In genomic region chr12:117134059-117134458, GRCh38 we compare ENCODE assay signal across 9 cellular contexts. TPM values are rescaled to one million over a fixed set of nuclear protein-coding genes. Genes with fewer than 3 reads are reported as not detected.
DNase-seq lines count a peak whose midpoint lies in the region; ATAC-seq lines count a peak whose summit lies in the region.
"Had no signal": no experiment of that assay in that cellular context is flagged by ENCODE, and none has a peak within 500 bp of the region (broad histone marks: within the 10 kb centered on the region; RNA-seq: fewer than 3 reads in every experiment).

No MANE protein-coding gene starts in this region.

- POLR2A ChIA-PET in activated CD4-positive, alpha-beta T cell treated with anti-CD3 and anti-CD28 coated beads for 36 hours (lab: Charles Lee), result interaction anchor here (0.8 kb wide), 1 partner anchor 210 kb away, joined by 3 read pairs; no protein-coding TSS in a partner anchor

- ATAC-seq in HG03432 (IDR thresholded peaks at IDR 0.05; ENCODE audit: unreplicated experiment) (peak; percentile 71), GM18870 (IDR thresholded peaks at IDR 0.05; ENCODE audit: unreplicated experiment) (no peak), HG02870 (IDR thresholded peaks at IDR 0.05; ENCODE audit: unreplicated experiment) (no peak)
- ATAC-seq in activated CD4-positive, alpha-beta T cell treated with anti-CD3 and anti-CD28 coated beads for 36 hours, result peak; percentile 88

- peak; percentile 81 for DNase-seq in activated CD4-positive, alpha-beta T cell treated with anti-CD3 and anti-CD28 coated beads for 36 hours
- peak; percentile 71 for DNase-seq in central memory CD4-positive, alpha-beta T cell
- peak; percentile 8 for DNase-seq in stimulated activated CD8-positive, alpha-beta memory T cell treated with anti-CD3 and anti-CD28 coated beads, Interleukin-12 subunit alpha, Interleukin-12 subunit beta, amount 100 ng/mL, for 4 hours (ENCODE audit: low read depth)
- DNase-seq in NCI-H2171 (lab: John Stamatoyannopoulos, UW), result no peak
- no peak for DNase-seq in NCI-H1092 (lab: John Stamatoyannopoulos, UW)
- DNase-seq: upper lobe of left lung had no signal

- H3K27ac Mint-ChIP-seq in activated CD4-positive, alpha-beta T cell treated with anti-CD3 and anti-CD28 coated beads for 36 hours, result peak overlapping the region; percentile 79

- CTCF ChIA-PET in activated CD4-positive, alpha-beta T cell treated with anti-CD3 and anti-CD28 coated beads for 36 hours (lab: Charles Lee), result interaction anchor here (0.7 kb wide), 1 partner anchor 14 kb away, joined by 3 read pairs; no protein-coding TSS in a partner anchor

- H3K9me3 Mint-ChIP-seq in activated CD4-positive, alpha-beta T cell treated with anti-CD3 and anti-CD28 coated beads for 36 hours (ENCODE audit: low read depth), result no peaks in the 10 kb centered on the region

- no peaks in the 10 kb centered on the region for H3K27me3 Mint-ChIP-seq in activated CD4-positive, alpha-beta T cell treated with anti-CD3 and anti-CD28 coated beads for 36 hours

- no peaks in the 10 kb centered on the region for H3K36me3 Mint-ChIP-seq in activated CD4-positive, alpha-beta T cell treated with anti-CD3 and anti-CD28 coated beads for 36 hours (ENCODE audit: low read depth)

- H3K4me1 Mint-ChIP-seq in activated CD4-positive, alpha-beta T cell treated with anti-CD3 and anti-CD28 coated beads for 36 hours, result peaks cover 15% of the 10 kb centered on the region

- intact Hi-C loops in activated CD4-positive, alpha-beta T cell treated with anti-CD3 and anti-CD28 coated beads for 36 hours (cut with DNase I, micrococcal nuclease), result loop anchor here (1.0 to 10.0 kb wide), 4 partner anchors 35 to 315 kb away; partner anchors contain the start of gene TESC (in 1 of the 2)

- H3K4me3 Mint-ChIP-seq in activated CD4-positive, alpha-beta T cell treated with anti-CD3 and anti-CD28 coated beads for 36 hours, result peak overlapping the region; percentile 1

RNA-seq across cellular contexts. Expression of gene TESC, which starts 34.8 kb away (rescaled TPM):
- total RNA-seq in activated CD4-positive, alpha-beta T cell treated with anti-CD3 and anti-CD28 coated beads for 36 hours, result 10 to 100 TPM; 28.9 to 30.2 TPM

RNA-seq across cellular contexts. Expression of gene FBXO21, which starts 56.2 kb away (rescaled TPM):
- total RNA-seq in activated CD4-positive, alpha-beta T cell treated with anti-CD3 and anti-CD28 coated beads for 36 hours, result 10 to 100 TPM; 22.8 to 28.2 TPM

Comparison
In these comparisons a context has a peak if more than half of its experiments do, and no peak if none do; other contexts are left out.
1. ATAC-seq: peak in HG03432 (single experiment) and activated CD4-positive, alpha-beta T cell treated with anti-CD3 and anti-CD28 coated beads for 36 hours (single experiment); none in GM18870 (single experiment) and HG02870 (single experiment).
2. DNase-seq: peak in activated CD4-positive, alpha-beta T cell treated with anti-CD3 and anti-CD28 coated beads for 36 hours (single experiment), central memory CD4-positive, alpha-beta T cell (single experiment) and stimulated activated CD8-positive, alpha-beta memory T cell treated with anti-CD3 and anti-CD28 coated beads, Interleukin-12 subunit alpha, Interleukin-12 subunit beta, amount 100 ng/mL, for 4 hours (single experiment); none in NCI-H2171 (single experiment) and NCI-H1092 (single experiment).